ENCODE assay signal across 15 cellular contexts in genomic region chr11:120752668-120753067, GRCh38.
"Had no signal": no experiment of that assay in that cellular context is flagged by ENCODE, and none has a peak within 500 bp of the region (broad histone marks: within the 10 kb centered on the region; RNA-seq: fewer than 3 reads in every experiment).

No MANE protein-coding gene starts in this region.

- ATAC-seq: foreskin keratinocyte had no signal

- H3K27ac ChIP-seq: brain microvascular endothelial cell, foreskin keratinocyte, lower lobe of right lung, prostate gland, right lobe of liver, suprapubic skin had no signal

- H3K27me3 ChIP-seq: brain microvascular endothelial cell, right lobe of liver had no signal

- H3K36me3 ChIP-seq: brain microvascular endothelial cell, lower lobe of right lung, prostate gland, right lobe of liver, suprapubic skin had no signal

- H3K9me3 ChIP-seq: lower lobe of right lung, prostate gland, right lobe of liver, suprapubic skin had no signal

- H3K4me3 ChIP-seq: lower lobe of right lung, prostate gland, right lobe of liver, suprapubic skin had no signal

- DNase-seq: activated CD4-positive, alpha-beta T cell treated with anti-CD3 and anti-CD28 coated beads, Interleukin-2, amount 50 U/mL, for 1 hour; activated naive CD4-positive, alpha-beta T cell treated with Interleukin-2 at 50 U/mL for 16 hours; anterior cingulate cortex; brain microvascular endothelial cell; cortex of kidney; effector CD4-positive, alpha-beta T cell; foreskin keratinocyte; head of caudate nucleus; lower lobe of right lung; occipital lobe; right lobe of liver; trophoblast cell had no signal

- H3K4me1 ChIP-seq: foreskin keratinocyte, lower lobe of right lung, prostate gland, right lobe of liver had no signal

- FAIRE-seq: endothelial cell of umbilical vein had no signal
